In the genomic region with DNA sequence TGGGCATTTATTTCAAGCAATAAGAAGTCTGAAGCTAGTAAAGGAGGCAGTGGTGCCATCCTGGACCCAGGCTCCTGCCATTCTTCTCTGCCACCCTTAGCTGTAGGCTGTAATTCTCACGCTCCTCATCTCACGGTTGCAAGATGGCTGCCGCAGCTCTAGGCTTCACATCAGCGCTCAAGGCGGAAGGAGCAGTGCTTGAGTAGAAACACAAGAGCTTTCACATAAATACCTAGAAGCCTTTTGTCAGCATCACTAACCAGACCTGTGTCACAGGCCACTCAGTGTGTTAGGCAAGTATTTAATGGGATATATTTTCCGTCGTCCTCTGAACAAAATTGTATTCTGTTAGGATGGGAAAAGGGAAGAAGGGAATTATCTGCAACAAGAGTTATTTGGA, we compare ENCODE assay signal across 17 cellular contexts.
A peak's percentile ranks its signal among the peaks of the same experiment; 100 is the strongest.
DNase-seq lines count a peak whose midpoint lies in the region; ATAC-seq and TF ChIP-seq lines count a peak whose summit lies in the region.
"Had no signal": no experiment of that assay in that cellular context is flagged by ENCODE, and none has a peak within 500 bp of the region (broad histone marks: within the 10 kb centered on the region; RNA-seq: fewer than 3 reads in every experiment).

No MANE protein-coding gene starts in this region.

- no peaks in the 10 kb centered on the region for H3K9me2 ChIP-seq in GM23248 (ENCODE audit: insufficient read depth)
- H3K9me2 ChIP-seq in PC-3 (replicated peaks; ENCODE audit: low read length), result no peaks in the 10 kb centered on the region

- H3K9me3 ChIP-seq in GM23248 (ENCODE audit: low read depth) (no peaks in the 10 kb centered on the region), PC-3 (ENCODE audit: low read length) (peaks cover 18% of the 10 kb centered on the region), mammary epithelial cell (replicated peaks; ENCODE audit: insufficient read depth, low read length) (peaks cover 10% of the 10 kb centered on the region), trophoblast cell (ENCODE audit: insufficient read depth, low read depth, low read length) (peaks cover 4% of the 10 kb centered on the region)

- no peak overlapping the region for H2AK5ac ChIP-seq in trophoblast cell (ENCODE audit: low read length)

- no peak overlapping the region for H4K8ac ChIP-seq in trophoblast cell (ENCODE audit: low read depth, low read length)

- H3K14ac ChIP-seq in trophoblast cell (ENCODE audit: low read length), result no peak overlapping the region

- H4K91ac ChIP-seq in trophoblast cell (ENCODE audit: low read depth, low read length), result no peak overlapping the region

- H3K27ac ChIP-seq in GM23248, result peak overlapping the region; percentile 67
- H3K27ac ChIP-seq in PC-3 (ENCODE audit: low read length), result peak overlapping the region; percentile 86
- H3K27ac ChIP-seq in mammary epithelial cell (ENCODE audit: insufficient read depth, low read depth, low read length), result peak overlapping the region; percentile 71
- no peak overlapping the region for H3K27ac ChIP-seq in trophoblast cell (ENCODE audit: low read depth, low read length)
- H3K27ac ChIP-seq: BLaER1 treated with 17β-estradiol and CSF1 and Interleukin-3, amounts not matched to agents 10 nM and 100 nM; SJCRH30 had no signal

- H3K79me2 ChIP-seq in GM23248 (ENCODE audit: insufficient read depth), result peaks cover 23% of the 10 kb centered on the region
- peaks cover 9% of the 10 kb centered on the region; the same call in 1 of the 2 replicates for H3K79me2 ChIP-seq in PC-3 (ENCODE audit: low read length)
- no peaks in the 10 kb centered on the region for H3K79me2 ChIP-seq in mammary epithelial cell (ENCODE audit: insufficient read depth, low read length)
- no peaks in the 10 kb centered on the region for H3K79me2 ChIP-seq in trophoblast cell (ENCODE audit: control insufficient read depth, insufficient read depth, low read length, poor library complexity)

- H3K36me3 ChIP-seq in GM23248 (ENCODE audit: low read depth), result peaks cover 37% of the 10 kb centered on the region
- H3K36me3 ChIP-seq in PC-3 (ENCODE audit: low read depth, low read length), result peaks cover 28% of the 10 kb centered on the region
- peaks cover 4% of the 10 kb centered on the region for H3K36me3 ChIP-seq in mammary epithelial cell (ENCODE audit: insufficient read depth, low read length)
- no peaks in the 10 kb centered on the region for H3K36me3 ChIP-seq in trophoblast cell (ENCODE audit: control insufficient read depth in 1 of 2, insufficient read depth in 2 of 2, low read length in 2 of 2)

- H3K4me3 ChIP-seq in GM23248 (no peak overlapping the region), PC-3 (ENCODE audit: low read length) (peak overlapping the region; percentile 15; the same call in 1 of the 2 replicates), mammary epithelial cell (replicated peaks in 1 of 3; ENCODE audit: insufficient read depth in 1 of 3, low read depth in 2 of 3, low read length in 3 of 3) (no peak overlapping the region), trophoblast cell (ENCODE audit: low read depth, low read length) (no peak overlapping the region)
- H3K4me3 ChIP-seq: BLaER1 treated with 17β-estradiol and CSF1 and Interleukin-3, amounts not matched to agents 10 nM and 100 nM; SJCRH30 had no signal

- BruUV-seq in PC-3 (replicated peaks; lab: Mats Ljungman, UMichigan) (TSS peak; percentile 87), mammary epithelial cell (replicated peaks; lab: Mats Ljungman, UMichigan) (no TSS peak)

- H3K4me2 ChIP-seq in GM23248 (ENCODE audit: unreplicated experiment) (no peak overlapping the region), PC-3 (ENCODE audit: low read length) (peak overlapping the region; percentile 52), mammary epithelial cell (ENCODE audit: insufficient read depth, low read depth, low read length) (peak overlapping the region; percentile 61), trophoblast cell (ENCODE audit: low read length) (no peak overlapping the region)
- H3K4me2 ChIP-seq: BLaER1 treated with 17β-estradiol and CSF1 and Interleukin-3, amounts not matched to agents 10 nM and 100 nM had no signal

- dilution Hi-C loops in mammary epithelial cell (cut with HindIII; ENCODE audit: low sequenced_read_pairs), result no loop called here

- no peak overlapping the region for H2BK120ac ChIP-seq in trophoblast cell (ENCODE audit: insufficient read depth, low read length, poor library complexity)

- POLR2A ChIA-PET in PC-3 (lab: Charles Lee; ENCODE audit: unreplicated experiment), result no interaction called here

- no peak overlapping the region for H4K12ac ChIP-seq in trophoblast cell (ENCODE audit: low read depth, low read length)

- no peak overlapping the region for H3K18ac ChIP-seq in trophoblast cell (ENCODE audit: low read length)

- peaks cover 60% of the 10 kb centered on the region for H3K4me1 ChIP-seq in GM23248 (ENCODE audit: insufficient read depth)
- peaks cover 34% of the 10 kb centered on the region for H3K4me1 ChIP-seq in PC-3 (ENCODE audit: insufficient read depth, low read length)
- H3K4me1 ChIP-seq in mammary epithelial cell (ENCODE audit: insufficient read depth, low read length), result peaks cover 49% of the 10 kb centered on the region
- peaks cover 0 to 3% of the 10 kb centered on the region in 2 experiments for H3K4me1 ChIP-seq in trophoblast cell (ENCODE audit: control insufficient read depth in 1 of 2, insufficient read depth in 2 of 2, low read length in 2 of 2)
- H3K4me1 ChIP-seq: BLaER1 treated with 17β-estradiol and CSF1 and Interleukin-3, amounts not matched to agents 10 nM and 100 nM; SJCRH30 had no signal

- no peaks in the 10 kb centered on the region for H3K27me3 ChIP-seq in GM23248 (replicated peaks; ENCODE audit: insufficient read depth)
- no peaks in the 10 kb centered on the region for H3K27me3 ChIP-seq in PC-3 (ENCODE audit: low read length)
- no peaks in the 10 kb centered on the region for H3K27me3 ChIP-seq in mammary epithelial cell (ENCODE audit: insufficient read depth, low read length)
- H3K27me3 ChIP-seq in trophoblast cell (ENCODE audit: insufficient read depth, low read length), result no peaks in the 10 kb centered on the region
- H3K27me3 ChIP-seq: BLaER1 treated with 17β-estradiol and CSF1 and Interleukin-3, amounts not matched to agents 10 nM and 100 nM; SJCRH30 had no signal

- in situ Hi-C loops in GM23248 (cut with MboI) (no loop called here), mammary epithelial cell (cut with MboI; ENCODE audit: low sequenced_read_pairs in 2 of 2) (no loop called here)

- 98% methylated on average over 7 of the region's 7 CpGs for WGBS in GM23248 (ENCODE audit: low coverage in 1 of 2, low lambda C conversion rate in 2 of 2, missing lambda C conversion rate in 2 of 2), 2 experiments
- WGBS in mammary epithelial cell (ENCODE audit: low coverage, missing lambda C conversion rate), result 97% methylated on average over 7 of the region's 7 CpGs
- WGBS in trophoblast cell (ENCODE audit: extremely low coverage, insufficient coverage, insufficient read length), result no CpG with 5 or more reads among the region's 7 CpGs

- H3K9ac ChIP-seq in GM23248 (no peak overlapping the region), PC-3 (ENCODE audit: low read length) (peak overlapping the region; percentile 38), mammary epithelial cell (ENCODE audit: insufficient read depth, low read length) (no peak overlapping the region), trophoblast cell (ENCODE audit: low read length) (no peak overlapping the region)
- H3K9ac ChIP-seq: BLaER1 treated with 17β-estradiol and CSF1 and Interleukin-3, amounts not matched to agents 10 nM and 100 nM had no signal

- H4K20me1 ChIP-seq in GM23248 (ENCODE audit: insufficient read depth), result no peaks in the 10 kb centered on the region
- H4K20me1 ChIP-seq in PC-3 (ENCODE audit: low read length), result no peaks in the 10 kb centered on the region
- no peaks in the 10 kb centered on the region for H4K20me1 ChIP-seq in mammary epithelial cell (ENCODE audit: insufficient read depth, low read length)
- H4K20me1 ChIP-seq: BLaER1 treated with 17β-estradiol and CSF1 and Interleukin-3, amounts not matched to agents 10 nM and 100 nM had no signal

- no peak overlapping the region for H2AFZ ChIP-seq in GM23248
- H2AFZ ChIP-seq in PC-3 (ENCODE audit: low read length), result peak overlapping the region; percentile 1; the same call in 1 of the 2 replicates
- H2AFZ ChIP-seq in mammary epithelial cell (ENCODE audit: low read depth, low read length), result no peak overlapping the region
- no peak overlapping the region for H2AFZ ChIP-seq in trophoblast cell (ENCODE audit: insufficient read depth, low read length, poor library complexity)

- ATAC-seq in PC-3, result no peak
- ATAC-seq: CD8-positive, alpha-beta T cell had no signal

- no peak overlapping the region for H3K4ac ChIP-seq in trophoblast cell (ENCODE audit: low read depth, low read length)

- no peak overlapping the region for H3K23ac ChIP-seq in trophoblast cell (ENCODE audit: low read length)

- CTCF ChIA-PET in PC-3 (lab: Charles Lee) (no interaction called here), mammary epithelial cell (lab: Charles Lee; ENCODE audit: low non-redundant PET) (no interaction called here)

- TF ChIP-seq CTCF in PC-3 (conservative IDR thresholded peaks at IDR 0.05; ENCODE audit: low read depth, low read length), result no peak
- TF ChIP-seq CTCF in mammary epithelial cell (conservative IDR thresholded peaks at IDR 0.05 in 1 of 2, IDR thresholded peaks at IDR 0.05 in 1 of 2; ENCODE audit: extremely low read depth in 1 of 2, insufficient read depth in 1 of 2, low read depth in 1 of 2, low read length in 2 of 2), result no peak

- DNase-seq in GM23248 (no peak), PC-3 (no peak), mammary epithelial cell (no peak), trophoblast cell (peak; percentile 47 to 67), SK-N-DZ (ENCODE audit: low spot score) (no peak), C1 segment of cervical spinal cord (lab: John Stamatoyannopoulos, UW) (no peak), SKM-1 treated with dmso at 0.1 percent for 144 hours (lab: John Stamatoyannopoulos, UW; ENCODE audit: unreplicated experiment) (no peak)
- DNase-seq: CD8-positive, alpha-beta T cell; DND-41; MM.1S; NCI-H1048; NCI-H1417 treated with DMSO at 0.1 percent for 48 hours; NCI-H187; NCI-H510A treated with DMSO at 0.1 percent for 48 hours; NCI-H748 treated with DMSO at 0.1 percent for 48 hours; SJCRH30 had no signal

- peaks cover 99% of the 10 kb centered on the region for H3F3A ChIP-seq in GM23248 (ENCODE audit: insufficient read depth)
- H3F3A ChIP-seq in PC-3 (ENCODE audit: low read length, unreplicated experiment), result peaks cover 16% of the 10 kb centered on the region

- intact Hi-C loops in PC-3 (cut with micrococcal nuclease), result loop anchor here (1.0 to 2.0 kb wide), 3 partner anchors 8 to 42 kb away; no protein-coding TSS in a partner anchor
- intact Hi-C loops in mammary epithelial cell (cut with micrococcal nuclease), result no loop called here

- H2BK5ac ChIP-seq in trophoblast cell (ENCODE audit: low read depth, low read length, poor library complexity), result no peak overlapping the region

- H2BK12ac ChIP-seq in trophoblast cell (ENCODE audit: low read length), result no peak overlapping the region

- H3K79me1 ChIP-seq in trophoblast cell (ENCODE audit: low read length), result no peaks in the 10 kb centered on the region

Comparison
In these comparisons a context has a peak if more than half of its experiments do, and no peak if none do; other contexts are left out.
1. DNase-seq: peak in trophoblast cell (2 of 2); none in GM23248 (single experiment), PC-3 (single experiment), mammary epithelial cell (single experiment), SK-N-DZ (single experiment), C1 segment of cervical spinal cord (0 of 14) and SKM-1 treated with dmso at 0.1 percent for 144 hours (single experiment).
2. H3K4me2 ChIP-seq: peak in PC-3 (single experiment) and mammary epithelial cell (single experiment); none in GM23248 (single experiment) and trophoblast cell (single experiment).